In the genomic region with DNA sequence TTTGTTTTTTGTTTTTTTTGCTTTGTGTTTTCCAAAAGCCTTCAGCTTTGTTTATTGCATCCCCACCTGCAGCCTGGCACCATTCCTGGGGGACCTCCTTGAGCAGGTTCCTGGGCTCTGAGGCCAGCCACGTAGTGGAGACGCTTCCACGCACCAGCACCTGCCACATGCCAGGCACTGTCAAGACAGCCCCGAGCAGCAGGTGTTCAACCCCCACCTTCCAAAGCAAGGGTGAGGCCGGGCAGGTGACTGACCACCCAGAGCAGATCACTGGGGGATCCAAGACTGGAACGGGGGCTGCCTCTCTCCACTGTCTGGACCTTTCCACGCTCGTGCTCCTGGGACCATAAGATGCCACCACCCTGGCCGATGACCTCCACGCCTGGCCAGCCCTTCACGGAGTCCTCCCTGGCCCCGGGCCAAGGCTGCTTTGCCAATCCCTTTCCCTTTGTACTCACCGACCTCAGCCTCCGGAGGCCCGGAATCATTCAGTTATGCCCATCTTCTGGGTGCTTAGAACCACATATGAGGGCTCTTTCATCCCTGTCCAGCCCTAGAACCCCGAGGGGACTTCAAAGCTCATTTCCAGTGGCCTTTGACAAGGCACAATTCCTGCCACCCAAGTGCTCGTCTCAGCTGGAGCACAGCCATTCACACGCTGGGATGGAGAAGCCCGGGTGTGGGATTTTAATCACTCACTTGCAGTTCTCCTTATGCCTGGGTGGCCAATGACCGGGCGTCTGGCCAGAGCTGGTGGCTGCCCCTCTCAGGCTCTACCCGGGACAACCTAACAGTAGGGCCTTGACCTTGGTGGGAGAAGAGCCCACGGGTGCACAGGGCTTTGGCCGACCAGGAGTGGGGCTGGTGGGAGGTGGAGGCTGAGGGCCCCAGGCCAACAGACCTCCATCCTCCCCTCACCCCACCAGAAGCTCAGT, we compare ENCODE assay signal across 14 cellular contexts.
"Had no signal": no experiment of that assay in that cellular context is flagged by ENCODE, and none has a peak within 500 bp of the region (broad histone marks: within the 10 kb centered on the region; RNA-seq: fewer than 3 reads in every experiment).

No MANE protein-coding gene starts in this region.

- H2AFZ ChIP-seq: hepatocyte had no signal

- H3K4me2 ChIP-seq: hepatocyte, smooth muscle cell had no signal

- H3K79me2 ChIP-seq: hepatocyte had no signal

- DNase-seq: activated CD4-positive, CD25-positive, alpha-beta regulatory T cell treated with anti-CD3 and anti-CD28 coated beads, Interleukin-2, amount 50 U/mL, for 72 hours; activated naive CD4-positive, alpha-beta T cell treated with anti-CD3 and anti-CD28 coated beads for 36 hours; activated T-cell treated with anti-CD3 and anti-CD28 coated beads for 4 hours; mesenchymal stem cell; natural killer cell; nucleus accumbens; stimulated activated naive CD8-positive, alpha-beta T cell treated with anti-CD3 and anti-CD28 coated beads, Interleukin-15, Interleukin-2, amounts not matched to agents 100 U/mL and 50 U/mL, for 24 hours; T-helper 1 cell; T1000; trophoblast cell had no signal

- H3K27ac ChIP-seq: dorsolateral prefrontal cortex, hepatocyte, left lung had no signal

- ATAC-seq: natural killer cell; stimulated activated naive CD8-positive, alpha-beta T cell treated with anti-CD3 and anti-CD28 coated beads, Interleukin-15, Interleukin-2, amounts not matched to agents 100 U/mL and 50 U/mL, for 24 hours had no signal

- H3K9me3 ChIP-seq: left lung had no signal

- H3K4me1 ChIP-seq: left lung had no signal

- H3K4me3 ChIP-seq: dorsolateral prefrontal cortex, hepatocyte, left lung, smooth muscle cell had no signal

- H3K27me3 ChIP-seq: hepatocyte had no signal

- H3K36me3 ChIP-seq: left lung had no signal
